In the genomic region with DNA sequence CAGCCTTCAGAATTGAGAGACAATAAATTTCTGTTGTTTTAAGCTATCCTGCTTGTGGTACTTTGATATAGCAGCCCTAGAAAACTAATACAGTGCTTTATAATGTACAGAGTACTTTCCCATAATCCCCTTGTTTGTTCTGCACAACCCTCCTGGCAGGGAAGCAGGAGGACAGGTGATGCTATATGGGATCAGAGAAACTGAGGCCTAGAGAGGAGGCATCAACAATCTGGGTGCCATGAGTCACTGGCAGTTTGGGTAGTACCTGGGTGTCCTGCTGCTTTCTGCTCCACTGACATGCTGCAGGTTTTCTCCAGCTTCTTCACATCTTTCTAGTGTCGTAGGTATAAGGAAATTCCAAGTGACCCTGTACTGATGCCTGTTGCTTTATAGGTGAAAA, we compare ENCODE assay signal across 33 cellular contexts. TPM values are rescaled to one million over a fixed set of nuclear protein-coding genes. Genes with fewer than 3 reads are reported as not detected.
"Had no signal": no experiment of that assay in that cellular context is flagged by ENCODE, and none has a peak within 500 bp of the region (broad histone marks: within the 10 kb centered on the region; RNA-seq: fewer than 3 reads in every experiment).

No MANE protein-coding gene starts in this region.

- H3K27me3 Mint-ChIP-seq: activated CD4-positive, alpha-beta memory T cell treated with anti-CD3 and anti-CD28 coated beads for 36 hours; activated naive CD8-positive, alpha-beta T cell treated with anti-CD3 and anti-CD28 coated beads for 36 hours; brain had no signal

- H3K27me3 ChIP-seq: ascending aorta, cardiac muscle cell had no signal

- H3K4me3 Mint-ChIP-seq: activated B cell treated with CpG ODN at 0.5 μM for 24 hours; activated CD4-positive, alpha-beta memory T cell treated with anti-CD3 and anti-CD28 coated beads for 36 hours; activated CD4-positive, alpha-beta T cell treated with anti-CD3 and anti-CD28 coated beads, Interleukin-2, amount 10 ng/mL, durations not matched to agents 7 days and 5 days; activated CD8-positive, alpha-beta T cell treated with anti-CD3 and anti-CD28 coated beads for 36 hours; activated naive CD4-positive, alpha-beta T cell treated with anti-CD3 and anti-CD28 coated beads for 36 hours; activated naive CD8-positive, alpha-beta T cell treated with anti-CD3 and anti-CD28 coated beads for 36 hours; activated T-cell treated with anti-CD3 and anti-CD28 coated beads, Interleukin-2, amount 50 U/mL, for 4 hours; activated T-cell treated with anti-CD3 and anti-CD28 coated beads, Interleukin-2, amount 50 U/mL, for 72 hours; activated T-helper 1 cell treated with anti-CD3 and anti-CD28 coated beads, Interleukin-12 subunit alpha, Interleukin-12 subunit beta, Interleukin-2, Interleukin-4 antibody, amounts not matched to agents 30 ng/mL and 10 ng/mL and 1 ng/mL, durations not matched to agents 14 hours and 24 hours and 36 hours; activated T-helper 17 cell treated with anti-CD3 and anti-CD28 coated beads, Interleukin-2, amount 50 U/mL, for 72 hours; brain; T-helper 1 cell treated with Interleukin-12 subunit alpha and Interleukin-12 subunit beta and Interleukin-4 antibody, amounts not matched to agents 30 μg/mL and 1 μg/mL, for 36 hours; T-helper 2 cell treated with Interferon-gamma antibody and Interleukin-4, amounts not matched to agents 5 μg/mL and 100 μg/mL, for 36 hours had no signal

- H3K36me3 Mint-ChIP-seq: activated naive CD4-positive, alpha-beta T cell treated with anti-CD3 and anti-CD28 coated beads, Interleukin-2, amount 50 U/mL, for 72 hours; activated naive CD8-positive, alpha-beta T cell treated with anti-CD3 and anti-CD28 coated beads for 36 hours had no signal

- H3K4me3 ChIP-seq: ascending aorta, cardiac muscle cell had no signal

- DNase-seq: activated B cell treated with CpG ODN at 0.5 μM for 24 hours; activated CD4-positive, alpha-beta memory T cell treated with anti-CD3 and anti-CD28 coated beads for 36 hours; activated CD4-positive, alpha-beta T cell treated with anti-CD3 and anti-CD28 coated beads for 4 hours; activated CD4-positive, alpha-beta T cell treated with anti-CD3 and anti-CD28 coated beads, Interleukin-2, amount 10 ng/mL, durations not matched to agents 7 days and 5 days; activated CD4-positive, CD25-positive, alpha-beta regulatory T cell treated with anti-CD3 and anti-CD28 coated beads, Interleukin-2, amount 50 U/mL, for 72 hours; activated CD8-positive, alpha-beta memory T cell treated with anti-CD3 and anti-CD28 coated beads, Interleukin-2, amount 50 U/mL, for 4 hours; activated CD8-positive, alpha-beta T cell treated with anti-CD3 and anti-CD28 coated beads for 36 hours; activated effector memory CD4-positive, alpha-beta T cell treated with anti-CD3 and anti-CD28 coated beads, Interleukin-2, amount 50 U/mL, for 16 hours; activated gamma-delta T cell treated with Interleukin-2 at 50 U/mL for 16 hours; activated naive CD4-positive, alpha-beta T cell; activated naive CD4-positive, alpha-beta T cell treated with anti-CD3 and anti-CD28 coated beads for 36 hours; activated naive CD4-positive, alpha-beta T cell treated with anti-CD3 and anti-CD28 coated beads, Interleukin-2, amount 50 U/mL, for 16 hours; activated naive CD8-positive, alpha-beta T cell treated with anti-CD3 and anti-CD28 coated beads for 36 hours; activated T-cell treated with anti-CD3 and anti-CD28 coated beads for 4 hours; activated T-cell treated with anti-CD3 and anti-CD28 coated beads, Interleukin-2, amount 50 U/mL, for 1 hour; activated T-cell treated with anti-CD3 and anti-CD28 coated beads, Interleukin-2, amount 50 U/mL, for 4 hours; activated T-cell treated with anti-CD3 and anti-CD28 coated beads, Interleukin-2, amount 50 U/mL, for 72 hours; amygdala; anterior cingulate cortex; central memory CD4-positive, alpha-beta T cell; cerebellar nuclear complex; SW 1271; T-helper 1 cell; T-helper 2 cell; T-helper 9 cell had no signal

- H3K36me3 ChIP-seq: cardiac muscle cell had no signal

- H3K4me1 Mint-ChIP-seq: activated B cell treated with CpG ODN at 0.5 μM for 24 hours; activated CD4-positive, alpha-beta T cell treated with anti-CD3 and anti-CD28 coated beads, Interleukin-2, amount 10 ng/mL, durations not matched to agents 7 days and 5 days; activated naive CD8-positive, alpha-beta T cell treated with anti-CD3 and anti-CD28 coated beads for 36 hours; activated T-helper 17 cell treated with anti-CD3 and anti-CD28 coated beads, Interleukin-2, amount 50 U/mL, for 72 hours had no signal

- H3K9me3 Mint-ChIP-seq: activated CD4-positive, alpha-beta T cell treated with anti-CD3 and anti-CD28 coated beads, Interleukin-2, amount 10 ng/mL, durations not matched to agents 7 days and 5 days; activated naive CD4-positive, alpha-beta T cell treated with anti-CD3 and anti-CD28 coated beads, Interleukin-2, amount 50 U/mL, for 72 hours; activated naive CD8-positive, alpha-beta T cell treated with anti-CD3 and anti-CD28 coated beads for 36 hours; activated T-cell treated with anti-CD3 and anti-CD28 coated beads, Interleukin-2, amount 50 U/mL, for 4 hours; activated T-cell treated with anti-CD3 and anti-CD28 coated beads, Interleukin-2, amount 50 U/mL, for 72 hours had no signal

- H3K27ac Mint-ChIP-seq: activated B cell treated with CpG ODN at 0.5 μM for 24 hours; activated CD4-positive, alpha-beta memory T cell treated with anti-CD3 and anti-CD28 coated beads for 36 hours; activated CD4-positive, alpha-beta T cell treated with anti-CD3 and anti-CD28 coated beads, Interleukin-2, amount 10 ng/mL, durations not matched to agents 7 days and 5 days; activated CD8-positive, alpha-beta T cell treated with anti-CD3 and anti-CD28 coated beads for 36 hours; activated naive CD4-positive, alpha-beta T cell treated with anti-CD3 and anti-CD28 coated beads for 36 hours; activated naive CD4-positive, alpha-beta T cell treated with anti-CD3 and anti-CD28 coated beads, Interleukin-2, amount 50 U/mL, for 72 hours; activated naive CD8-positive, alpha-beta T cell treated with anti-CD3 and anti-CD28 coated beads for 36 hours; activated T-cell treated with anti-CD3 and anti-CD28 coated beads, Interleukin-2, amount 50 U/mL, for 72 hours; activated T-helper 1 cell treated with anti-CD3 and anti-CD28 coated beads, Interleukin-12 subunit alpha, Interleukin-12 subunit beta, Interleukin-2, Interleukin-4 antibody, amounts not matched to agents 30 ng/mL and 10 ng/mL and 1 ng/mL, durations not matched to agents 14 hours and 24 hours and 36 hours; activated T-helper 17 cell treated with anti-CD3 and anti-CD28 coated beads, Interleukin-2, amount 50 U/mL, for 72 hours; brain; T-helper 1 cell treated with Interleukin-12 subunit alpha and Interleukin-12 subunit beta and Interleukin-4 antibody, amounts not matched to agents 30 μg/mL and 1 μg/mL, for 36 hours; T-helper 2 cell treated with Interferon-gamma antibody and Interleukin-4, amounts not matched to agents 5 μg/mL and 100 μg/mL, for 36 hours had no signal

- H3K9me3 ChIP-seq: ascending aorta had no signal

- ATAC-seq: activated CD8-positive, alpha-beta T cell treated with anti-CD3 and anti-CD28 coated beads for 36 hours; activated naive CD4-positive, alpha-beta T cell treated with anti-CD3 and anti-CD28 coated beads, Interleukin-2, amount 50 U/mL, for 72 hours; activated T-cell treated with anti-CD3 and anti-CD28 coated beads, Interleukin-2, amount 50 U/mL, for 4 hours; activated T-cell treated with anti-CD3 and anti-CD28 coated beads, Interleukin-2, amount 50 U/mL, for 72 hours; activated T-helper 17 cell treated with anti-CD3 and anti-CD28 coated beads, Interleukin-2, amount 50 U/mL, for 72 hours had no signal

RNA-seq across cellular contexts. Expression of a gene that starts 55.0 kb away (rescaled TPM):
- total RNA-seq: activated B cell treated with CpG ODN at 0.5 μM for 24 hours had no signal
